ENCODE assay signal across 8 cellular contexts in genomic region chr2:219119422-219120043, GRCh38. TPM values are rescaled to one million over a fixed set of nuclear protein-coding genes. Genes with fewer than 3 reads are reported as not detected.
A peak's percentile ranks its signal among the peaks of the same experiment; 100 is the strongest.
DNase-seq lines count a peak whose midpoint lies in the region; ATAC-seq and TF ChIP-seq lines count a peak whose summit lies in the region.

No MANE protein-coding gene starts in this region.

- ATAC-seq in T-helper 17 cell (peak; percentile 50), GM18861 (IDR thresholded peaks at IDR 0.05; ENCODE audit: unreplicated experiment) (no peak), GM21360 (IDR thresholded peaks at IDR 0.05; ENCODE audit: unreplicated experiment) (no peak)

- peaks cover 20% of the 10 kb centered on the region for H3K4me1 Mint-ChIP-seq in T-helper 17 cell

- H3K36me3 Mint-ChIP-seq in T-helper 17 cell (ENCODE audit: low read depth), result peaks cover 3% of the 10 kb centered on the region

- TF ChIP-seq CTCF in astrocyte of the cerebellum (IDR thresholded peaks at IDR 0.05; ENCODE audit: low read depth, low read length, missing control alignments), result peak; percentile 78

- in situ Hi-C loops in astrocyte of the cerebellum (cut with HindIII; ENCODE audit: low sequenced_read_pairs), result no loop called here

- H3K27me3 Mint-ChIP-seq in T-helper 17 cell, result no peaks in the 10 kb centered on the region

- H3K9me3 ChIP-seq in T-helper 17 cell (ENCODE audit: control insufficient read depth, low read length, poor library complexity, severe bottlenecking), result no peaks in the 10 kb centered on the region

- no peak overlapping the region for H3K4me3 ChIP-seq in astrocyte of the cerebellum (ENCODE audit: low read depth, low read length)

- no peak overlapping the region for H3K27ac Mint-ChIP-seq in T-helper 17 cell

- TF ChIP-seq EP300 in Ishikawa (IDR thresholded peaks at IDR 0.05; ENCODE audit: borderline replicate concordance), result no peak

- TF ChIP-seq RAD21 in Ishikawa (IDR thresholded peaks at IDR 0.05; ENCODE audit: low read depth), result peak; percentile 86

- DNase-seq in DMS53 (lab: John Stamatoyannopoulos, UW), result peak; percentile 74
- DNase-seq in T-helper 17 cell, result peak; percentile 22 to 46 (median 32)
- DNase-seq in astrocyte of the cerebellum (ENCODE audit: low read depth), result peak; percentile 33
- peak in 39 of 51 donors; percentile 2 to 77 (median 32) for DNase-seq in hypothalamus (lab: John Stamatoyannopoulos, UW)
- peak; percentile 5 to 32 for DNase-seq in stimulated activated CD4-positive, alpha-beta T cell treated with anti-CD3 and anti-CD28 coated beads, Interleukin-15, amount 100 ng/mL, for 1 hour (ENCODE audit: low read depth in 1 of 2, low spot score in 1 of 2)

- no peak overlapping the region for H3K4me3 Mint-ChIP-seq in T-helper 17 cell

TF ChIP-seq in Ishikawa, 13 proteins besides CTCF, POLR2A, EP300 and RAD21:
- no peak for TF ChIP-seq TAF1 (IDR thresholded peaks at IDR 0.05; ENCODE audit: low read depth)
- no peak for TF ChIP-seq NFIC (IDR thresholded peaks at IDR 0.05)
- TF ChIP-seq YY1 (IDR thresholded peaks at IDR 0.05; ENCODE audit: low read depth), result no peak
- TF ChIP-seq TEAD4 (IDR thresholded peaks at IDR 0.05), result no peak
- TF ChIP-seq EGR1 (IDR thresholded peaks at IDR 0.05), result no peak
- no peak for TF ChIP-seq ZBTB7A (IDR thresholded peaks at IDR 0.05; ENCODE audit: low read depth)
- TF ChIP-seq USF1 (IDR thresholded peaks at IDR 0.05), result no peak
- TF ChIP-seq TCF12 (IDR thresholded peaks at IDR 0.05; ENCODE audit: low read depth), result no peak
- no peak for TF ChIP-seq REST (IDR thresholded peaks at IDR 0.05; ENCODE audit: low read depth)
- no peak for TF ChIP-seq MAX (IDR thresholded peaks at IDR 0.05)
- no peak for TF ChIP-seq CREB1 (IDR thresholded peaks at IDR 0.05; ENCODE audit: low read depth)
- no peak for TF ChIP-seq CEBPB (IDR thresholded peaks at IDR 0.05)
- no peak for TF ChIP-seq FOXM1 (IDR thresholded peaks at IDR 0.05; ENCODE audit: borderline replicate concordance, low read depth)

RNA-seq across cellular contexts. Expression of gene NHEJ1, which starts 41.1 kb away (rescaled TPM):
- 10 to 100 TPM; 11.8 to 15.2 TPM for total RNA-seq in T-helper 17 cell

RNA-seq across cellular contexts. Expression of gene SLC23A3, which starts 50.3 kb away (rescaled TPM):
- 1 to 10 TPM in 1 of 2 donors, under 1 TPM in 1; 0.65 to 1.0 TPM for total RNA-seq in T-helper 17 cell

RNA-seq across cellular contexts. Expression of gene CNPPD1, which starts 57.2 kb away (rescaled TPM):
- total RNA-seq in T-helper 17 cell, result 10 to 100 TPM; 50.8 to 58.1 TPM

RNA-seq across cellular contexts. Expression of gene RETREG2, which starts 58.5 kb away (rescaled TPM):
- total RNA-seq in T-helper 17 cell, result 10 to 100 TPM; 78.4 to 81.4 TPM

RNA-seq across cellular contexts. Expression of gene IHH, which starts 58.8 kb away (rescaled TPM):
- total RNA-seq in T-helper 17 cell, result not detected

Comparison
In these comparisons a context has a peak if more than half of its experiments do, and no peak if none do; other contexts are left out.
1. DNase-seq: peak in every context shown above with its lines; median percentile 74 in DMS53; 33 in astrocyte of the cerebellum; 32 in T-helper 17 cell; 32 in hypothalamus; 18 in stimulated activated CD4-positive, alpha-beta T cell treated with anti-CD3 and anti-CD28 coated beads, Interleukin-15, amount 100 ng/mL, for 1 hour.